Comparison of ENCODE assay signal across 19 cellular contexts in the genomic region with DNA sequence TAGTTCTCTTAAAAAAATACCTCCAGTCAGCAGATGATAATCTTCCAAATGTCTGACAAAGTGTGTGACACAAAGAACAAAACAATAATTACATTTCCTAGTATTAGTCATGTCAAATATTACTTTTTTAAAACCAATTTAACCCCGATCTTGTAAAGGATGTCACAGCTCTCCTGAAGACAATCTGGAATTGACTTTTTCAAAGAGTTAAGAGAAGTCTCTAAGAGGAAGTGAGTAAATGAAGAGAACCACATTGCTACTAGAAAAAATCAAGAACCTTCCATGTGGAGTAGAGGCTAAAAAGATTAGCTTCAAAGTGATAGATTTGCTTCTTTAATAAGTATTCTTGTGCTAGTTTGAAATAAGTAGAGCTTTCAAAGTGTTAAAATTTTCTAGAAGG.
DNase-seq lines count a peak whose midpoint lies in the region; ATAC-seq and TF ChIP-seq lines count a peak whose summit lies in the region.
"Had no signal": no experiment of that assay in that cellular context is flagged by ENCODE, and none has a peak within 500 bp of the region (broad histone marks: within the 10 kb centered on the region; RNA-seq: fewer than 3 reads in every experiment).

No MANE protein-coding gene starts in this region.

- H4K91ac ChIP-seq in H9 (ENCODE audit: insufficient read length, low read depth, low read length), result no peak overlapping the region

- no CpG with 5 or more reads among the region's 1 CpG for WGBS in H9 (ENCODE audit: extremely low coverage, insufficient read length, low lambda C conversion rate)

- H3K4me2 ChIP-seq in H9 (ENCODE audit: insufficient read depth, insufficient read length, low read length), result no peak overlapping the region
- H3K4me2 ChIP-seq: BLaER1 treated with 17β-estradiol and CSF1 and Interleukin-3, amounts not matched to agents 10 nM and 100 nM had no signal

- no peak overlapping the region for H3K56ac ChIP-seq in H9 (ENCODE audit: insufficient read length, low read depth, low read length)

- TF ChIP-seq POLR2A in vagina (IDR thresholded peaks at IDR 0.05), result no peak

- no peak overlapping the region for H4K5ac ChIP-seq in H9 (ENCODE audit: insufficient read length, low read depth, low read length)

- no peak overlapping the region for H3K4me3 Mint-ChIP-seq in H9
- H3K4me3 Mint-ChIP-seq: CD8-positive, alpha-beta memory T cell; HFFc6 had no signal

- H2BK15ac ChIP-seq in H9 (ENCODE audit: low read depth, low read length), result no peak overlapping the region

- H2AFZ ChIP-seq in H9 (ENCODE audit: low read length), result no peak overlapping the region

- no peak overlapping the region for H3K18ac ChIP-seq in H9 (ENCODE audit: insufficient read length, low read depth, low read length)

- no peaks in the 10 kb centered on the region for H3K79me2 ChIP-seq in H9 (ENCODE audit: insufficient read depth, low read length)

- peaks cover 0 to 9% of the 10 kb centered on the region in 2 experiments; a peak in 3 of 5 replicates for H3K9me3 Mint-ChIP-seq in H9
- H3K9me3 Mint-ChIP-seq: HFFc6 had no signal

- no peaks in the 10 kb centered on the region for H3K79me1 ChIP-seq in H9 (ENCODE audit: insufficient read depth, low read depth, low read length, poor library complexity, severe bottlenecking)

- H3K4me1 ChIP-seq in upper lobe of right lung (no peaks in the 10 kb centered on the region), H9 (ENCODE audit: insufficient read depth, low read length) (peaks cover 2% of the 10 kb centered on the region; the same call in 1 of the 2 replicates), vagina (no peaks in the 10 kb centered on the region)

- H4K20me1 ChIP-seq in H9 (ENCODE audit: control insufficient read depth, insufficient read depth, insufficient read length), result no peaks in the 10 kb centered on the region

- H3K4ac ChIP-seq in H9 (ENCODE audit: low read depth, low read length), result no peak overlapping the region

- no peak overlapping the region for H3K14ac ChIP-seq in H9 (ENCODE audit: insufficient read depth, low read length)

- H3K9me3 ChIP-seq in upper lobe of right lung, result no peaks in the 10 kb centered on the region
- H3K9me3 ChIP-seq in H9 (ENCODE audit: control insufficient read depth, low read depth, low read length), result no peaks in the 10 kb centered on the region
- H3K9me3 ChIP-seq in vagina, result peaks cover 3% of the 10 kb centered on the region

- intact Hi-C loops in upper lobe of right lung (cut with DNase I) (no loop called here), vagina (cut with DNase I) (no loop called here)

- H3K27me3 ChIP-seq in GM06990 (replicated peaks; ENCODE audit: control insufficient read depth, insufficient read depth, low read length) (no peaks in the 10 kb centered on the region), upper lobe of right lung (no peaks in the 10 kb centered on the region), H9 (ENCODE audit: insufficient read depth, low read length) (no peaks in the 10 kb centered on the region), vagina (no peaks in the 10 kb centered on the region)
- H3K27me3 ChIP-seq: BLaER1 treated with 17β-estradiol and CSF1 and Interleukin-3, amounts not matched to agents 10 nM and 100 nM had no signal

- H3K36me3 ChIP-seq in GM06990 (ENCODE audit: control insufficient read depth, insufficient read depth, low read length) (no peaks in the 10 kb centered on the region), upper lobe of right lung (peaks cover 13% of the 10 kb centered on the region), vagina (peaks cover 0 to 20% of the 10 kb centered on the region in 2 donors)

- H2BK5ac ChIP-seq in H9 (ENCODE audit: insufficient read length, low read length), result no peak overlapping the region

- H4K8ac ChIP-seq in H9 (replicated peaks; ENCODE audit: insufficient read length, low read depth, low read length), result no peak overlapping the region

- H3K27ac ChIP-seq in upper lobe of right lung (no peak overlapping the region), H9 (ENCODE audit: insufficient read length, low read depth, low read length) (no peak overlapping the region), vagina (no peak overlapping the region)
- H3K27ac ChIP-seq: BLaER1 treated with 17β-estradiol and CSF1 and Interleukin-3, amounts not matched to agents 10 nM and 100 nM had no signal

- H2BK20ac ChIP-seq in H9 (ENCODE audit: low read depth, low read length, poor library complexity, severe bottlenecking), result no peak overlapping the region

- no peak overlapping the region for H2BK12ac ChIP-seq in H9 (ENCODE audit: insufficient read length, low read depth, low read length)

- no peaks in the 10 kb centered on the region for H3K23me2 ChIP-seq in H9 (ENCODE audit: insufficient read length, low read depth, low read length, poor library complexity, severe bottlenecking)

- ATAC-seq in GM18519 (IDR thresholded peaks at IDR 0.05; ENCODE audit: low FRiP score, unreplicated experiment) (peak; percentile 64), HG02938 (IDR thresholded peaks at IDR 0.05; ENCODE audit: unreplicated experiment) (peak; percentile 56), upper lobe of right lung (no peak), HG03571 (IDR thresholded peaks at IDR 0.05; ENCODE audit: unreplicated experiment) (no peak)
- ATAC-seq: K562, Panc1, Right ventricle myocardium inferior had no signal

- no peak for TF ChIP-seq CTCF in GM06990 (IDR thresholded peaks at IDR 0.05; ENCODE audit: insufficient read depth, low read length, poor library complexity, severe bottlenecking)
- TF ChIP-seq CTCF in upper lobe of right lung (IDR thresholded peaks at IDR 0.05), result no peak
- TF ChIP-seq CTCF in H9 (conservative IDR thresholded peaks at IDR 0.05), result no peak
- no peak for TF ChIP-seq CTCF in vagina (IDR thresholded peaks at IDR 0.05)

- peaks cover 14 to 49% (median 17%) of the 10 kb centered on the region in 3 experiments; a peak in 6 of 7 replicates for H3K36me3 Mint-ChIP-seq in H9 (ENCODE audit: insufficient read depth in 1 of 3, low read depth in 3 of 3)
- H3K36me3 Mint-ChIP-seq: CD8-positive, alpha-beta memory T cell had no signal

- H3K9ac ChIP-seq in H9 (ENCODE audit: extremely low read depth, insufficient read length, low read length), result no peak overlapping the region
- H3K9ac ChIP-seq: BLaER1 treated with 17β-estradiol and CSF1 and Interleukin-3, amounts not matched to agents 10 nM and 100 nM had no signal

- no peak overlapping the region for H2BK120ac ChIP-seq in H9 (ENCODE audit: low read depth, low read length, poor library complexity, severe bottlenecking)

- no peak overlapping the region for H3K23ac ChIP-seq in H9 (ENCODE audit: insufficient read length, low read depth, low read length)

- DNase-seq in GM06990 (ENCODE audit: extremely low read depth, insufficient read length) (peak; percentile 13), MV-4-11 (lab: John Stamatoyannopoulos, UW) (peak; percentile 41), upper lobe of right lung (no peak), H9 (no peak), vagina (ENCODE audit: extremely low spot score in 2 of 2) (no peak)
- DNase-seq: CD8-positive, alpha-beta memory T cell; DMS53; EL; HFFc6; NCI-H1417 treated with DMSO at 0.1 percent for 48 hours; NCI-H2029; NCI-H526 had no signal

- H3T11ph ChIP-seq in H9 (ENCODE audit: low read length), result no peak overlapping the region

- H2AK5ac ChIP-seq in H9 (ENCODE audit: insufficient read length, low read length), result no peak overlapping the region

- H3K4me1 Mint-ChIP-seq in H9, result peaks cover 14 to 18% of the 10 kb centered on the region in 2 experiments
- H3K4me1 Mint-ChIP-seq: CD8-positive, alpha-beta memory T cell had no signal

- H3K27me3 Mint-ChIP-seq in H9 (ENCODE audit: low read depth), result no peaks in the 10 kb centered on the region

- H3K27ac Mint-ChIP-seq in H9, result no peak overlapping the region
- H3K27ac Mint-ChIP-seq: CD8-positive, alpha-beta memory T cell; HFFc6 had no signal

- H3K4me3 ChIP-seq in GM06990 (replicated peaks; ENCODE audit: low read depth, low read length), result no peak overlapping the region
- H3K4me3 ChIP-seq in upper lobe of right lung, result no peak overlapping the region
- no peak overlapping the region for H3K4me3 ChIP-seq in vagina
- H3K4me3 ChIP-seq: BLaER1 treated with 17β-estradiol and CSF1 and Interleukin-3, amounts not matched to agents 10 nM and 100 nM; K562 had no signal

Comparison
In these comparisons a context has a peak if more than half of its experiments do, and no peak if none do; other contexts are left out.
1. DNase-seq: peak in GM06990 (single experiment) and MV-4-11 (single experiment); none in upper lobe of right lung (single experiment), H9 (single experiment) and vagina (0 of 2).
2. ATAC-seq: peak in GM18519 (single experiment) and HG02938 (single experiment); none in upper lobe of right lung (single experiment) and HG03571 (single experiment).